Comparison of ENCODE assay signal across 8 cellular contexts in genomic region chr7:66682350-66683093, GRCh38. TPM values are rescaled to one million over a fixed set of nuclear protein-coding genes. Genes with fewer than 3 reads are reported as not detected.
DNase-seq lines count a peak whose midpoint lies in the region; ATAC-seq and TF ChIP-seq lines count a peak whose summit lies in the region.

No MANE protein-coding gene starts in this region.

- peak overlapping the region; percentile 86 for H3K27ac ChIP-seq in C4-2B
- peak overlapping the region; percentile 25 to 99 (median 94) for H3K27ac ChIP-seq in heart right ventricle

- H3K4me3 ChIP-seq in heart right ventricle = peak overlapping the region; percentile 65 to 98 (median 86)

- peak overlapping the region; percentile 89 for H3K4me3 Mint-ChIP-seq in activated CD8-positive, alpha-beta T cell treated with anti-CD3 and anti-CD28 coated beads, Interleukin-2, amount 10 ng/mL, durations not matched to agents 7 days and 5 days

- H3K4me1 ChIP-seq in heart right ventricle = peaks cover 0 to 40% (median 18%) of the 10 kb centered on the region in 9 donors

- H3K4me1 Mint-ChIP-seq in activated CD8-positive, alpha-beta T cell treated with anti-CD3 and anti-CD28 coated beads, Interleukin-2, amount 10 ng/mL, durations not matched to agents 7 days and 5 days (ENCODE audit: low read depth) = peaks cover 24% of the 10 kb centered on the region

- intact Hi-C loops in heart right ventricle (cut with DNase I) (loop anchor here in 6 of 10 donors (1.0 to 10.0 kb wide), 6 partner anchors 28 to 315 kb away; partner anchors contain the start of genes RABGEF1 (in 1 of the 6), SBDS (in 1 of the 6) and TYW1 (in 1 of the 6)), sciatic nerve (cut with DNase I) (no loop called here)

- TF ChIP-seq CTCF in C4-2B (conservative IDR thresholded peaks at IDR 0.05) = no peak
- no peak for TF ChIP-seq CTCF in heart right ventricle (IDR thresholded peaks at IDR 0.05)

- ATAC-seq in GM19023 (IDR thresholded peaks at IDR 0.05; ENCODE audit: unreplicated experiment) = peak; percentile 29
- ATAC-seq in HG03354 (IDR thresholded peaks at IDR 0.05; ENCODE audit: poor library complexity, severe bottlenecking, unreplicated experiment) = peak; percentile 37
- ATAC-seq in activated CD8-positive, alpha-beta T cell treated with anti-CD3 and anti-CD28 coated beads, Interleukin-2, amount 10 ng/mL, durations not matched to agents 7 days and 5 days = peak; percentile 40
- peak; percentile 16 to 54 (median 34) for ATAC-seq in heart right ventricle
- peak; percentile 35 for ATAC-seq in sciatic nerve

- 2 to 3% methylated on average over 65 to 66 of the region's 66 CpGs for WGBS in heart right ventricle, 2 donors

- CTCF ChIA-PET in activated CD8-positive, alpha-beta T cell treated with anti-CD3 and anti-CD28 coated beads, Interleukin-2, amount 10 ng/mL, durations not matched to agents 7 days and 5 days (lab: Charles Lee) = no interaction called here

- H3K27ac Mint-ChIP-seq in activated CD8-positive, alpha-beta T cell treated with anti-CD3 and anti-CD28 coated beads, Interleukin-2, amount 10 ng/mL, durations not matched to agents 7 days and 5 days = peak overlapping the region; percentile 96

- no peaks in the 10 kb centered on the region for H3K27me3 Mint-ChIP-seq in activated CD8-positive, alpha-beta T cell treated with anti-CD3 and anti-CD28 coated beads, Interleukin-2, amount 10 ng/mL, durations not matched to agents 7 days and 5 days (ENCODE audit: low read depth)

- DNase-seq in activated CD8-positive, alpha-beta T cell treated with anti-CD3 and anti-CD28 coated beads, Interleukin-2, amount 10 ng/mL, durations not matched to agents 7 days and 5 days = peak; percentile 31
- DNase-seq in heart right ventricle (peak in 1 of 2 donors; percentile 34), sciatic nerve (ENCODE audit: low spot score) (no peak), NCI-H2107 treated with DMSO at 0.1 percent for 48 hours (lab: John Stamatoyannopoulos, UW; ENCODE audit: unreplicated experiment) (no peak), cerebellar nuclear complex (lab: John Stamatoyannopoulos, UW) (no peak)

- H3K36me3 ChIP-seq in heart right ventricle = peaks cover 0 to 4% (median 0%) of the 10 kb centered on the region in 9 donors

- peaks cover under 1% of the 10 kb centered on the region for H3K9me3 Mint-ChIP-seq in activated CD8-positive, alpha-beta T cell treated with anti-CD3 and anti-CD28 coated beads, Interleukin-2, amount 10 ng/mL, durations not matched to agents 7 days and 5 days (ENCODE audit: insufficient read depth)

- POLR2A ChIA-PET in activated CD8-positive, alpha-beta T cell treated with anti-CD3 and anti-CD28 coated beads, Interleukin-2, amount 10 ng/mL, durations not matched to agents 7 days and 5 days (lab: Charles Lee) = interaction anchor here (1.4 kb wide), 1 partner anchor 28 kb away, joined by 8 read pairs; no protein-coding TSS in a partner anchor

- H3K27me3 ChIP-seq in heart right ventricle = no peaks in the 10 kb centered on the region

- peaks cover 0 to under 1% (median 0%) of the 10 kb centered on the region in 11 donors for H3K9me3 ChIP-seq in heart right ventricle

- H3K36me3 Mint-ChIP-seq in activated CD8-positive, alpha-beta T cell treated with anti-CD3 and anti-CD28 coated beads, Interleukin-2, amount 10 ng/mL, durations not matched to agents 7 days and 5 days (ENCODE audit: low read depth) = peaks cover 7% of the 10 kb centered on the region

RNA-seq across cellular contexts. Expression of gene KCTD7, which starts 53.8 kb away (rescaled TPM):
- 10 to 100 TPM; 31.1 to 32.6 TPM for total RNA-seq in activated CD8-positive, alpha-beta T cell treated with anti-CD3 and anti-CD28 coated beads, Interleukin-2, amount 10 ng/mL, durations not matched to agents 7 days and 5 days
- 10 to 100 TPM in 3 of 10 donors, 1 to 10 TPM in 7; 7.3 to 13.6 (median 9.1) TPM for total RNA-seq in heart right ventricle
- polyA plus RNA-seq in heart right ventricle = 1 to 10 TPM; 6.7 to 7.4 TPM
- total RNA-seq in sciatic nerve = 26.9 TPM

RNA-seq across cellular contexts. Expression of gene RABGEF1, which starts 58.0 kb away (rescaled TPM):
- 10 to 100 TPM; 23.2 to 23.8 TPM for total RNA-seq in activated CD8-positive, alpha-beta T cell treated with anti-CD3 and anti-CD28 coated beads, Interleukin-2, amount 10 ng/mL, durations not matched to agents 7 days and 5 days
- total RNA-seq in heart right ventricle (10 to 100 TPM; 13.3 to 23.4 (median 17.4) TPM), sciatic nerve (38.6 TPM)
- polyA plus RNA-seq in heart right ventricle = 10 to 100 TPM in 1 of 2 donors, 1 to 10 TPM in 1; 7.2 to 10.8 TPM
